8 cellular contexts compared by ENCODE assay signal in genomic region chr21:33761104-33762036, GRCh38.
DNase-seq lines count a peak whose midpoint lies in the region; ATAC-seq and TF ChIP-seq lines count a peak whose summit lies in the region.

No MANE protein-coding gene starts in this region.

- no peak for TF ChIP-seq CTCF in fibroblast of pulmonary artery (IDR thresholded peaks at IDR 0.05; ENCODE audit: low read length, missing control alignments)
- no peak for TF ChIP-seq CTCF in parathyroid adenoma (IDR thresholded peaks at IDR 0.05)

- no peaks in the 10 kb centered on the region for H3K79me2 ChIP-seq in parathyroid adenoma

- peaks cover 7% of the 10 kb centered on the region for H3K36me3 ChIP-seq in HAP-1 (replicated peaks)
- peaks cover 6% of the 10 kb centered on the region for H3K36me3 ChIP-seq in SK-N-MC (ENCODE audit: insufficient read depth, low read length)
- no peaks in the 10 kb centered on the region for H3K36me3 ChIP-seq in parathyroid adenoma (ENCODE audit: control insufficient read depth, insufficient read depth, low read length)

- in situ Hi-C loops in HAP-1 (cut with MboI; ENCODE audit: low sequenced_read_pairs): no loop called here

- H3K27ac ChIP-seq in SK-N-MC: peak overlapping the region; percentile 88
- peak overlapping the region; percentile 37 for H3K27ac ChIP-seq in parathyroid adenoma

- H3K4me3 ChIP-seq in HAP-1: no peak overlapping the region
- peak overlapping the region; percentile 47 for H3K4me3 ChIP-seq in SK-N-MC
- H3K4me3 ChIP-seq in fibroblast of pulmonary artery (replicated peaks; ENCODE audit: low read depth, low read length): no peak overlapping the region
- no peak overlapping the region for H3K4me3 ChIP-seq in parathyroid adenoma (ENCODE audit: low read depth, low read length)

- H3K4me1 ChIP-seq in HAP-1 (peaks cover 9% of the 10 kb centered on the region), parathyroid adenoma (no peaks in the 10 kb centered on the region)

- H3K9me3 ChIP-seq in HAP-1: no peaks in the 10 kb centered on the region
- no peaks in the 10 kb centered on the region for H3K9me3 ChIP-seq in SK-N-MC (ENCODE audit: low read depth, low read length)
- H3K9me3 ChIP-seq in parathyroid adenoma (ENCODE audit: control insufficient read depth, low read length): no peaks in the 10 kb centered on the region

- peak overlapping the region; percentile 43 for H3K9ac ChIP-seq in SK-N-MC (ENCODE audit: insufficient read length)
- no peak overlapping the region for H3K9ac ChIP-seq in parathyroid adenoma

- no peak overlapping the region for H2AFZ ChIP-seq in parathyroid adenoma

- ATAC-seq in HG03159 (IDR thresholded peaks at IDR 0.05; ENCODE audit: unreplicated experiment): no peak
- ATAC-seq in HG02571 (IDR thresholded peaks at IDR 0.05; ENCODE audit: unreplicated experiment): no peak
- no peak for ATAC-seq in GM21390 (IDR thresholded peaks at IDR 0.05; ENCODE audit: unreplicated experiment)

- peak; percentile 37 to 41 for DNase-seq in HAP-1 (ENCODE audit: low spot score in 2 of 2)
- peak; percentile 24 for DNase-seq in SK-N-MC (ENCODE audit: low read depth, low spot score)
- DNase-seq in fibroblast of pulmonary artery (ENCODE audit: low read depth): peak; percentile 97
- DNase-seq in NCI-H526 treated with DMSO at 0.1 percent for 48 hours (lab: John Stamatoyannopoulos, UW): no peak

- no peaks in the 10 kb centered on the region for H3K27me3 ChIP-seq in HAP-1 (ENCODE audit: low read depth)
- H3K27me3 ChIP-seq in parathyroid adenoma (ENCODE audit: control insufficient read depth, insufficient read depth, low read length): no peaks in the 10 kb centered on the region

- no peak overlapping the region for H3K4me2 ChIP-seq in parathyroid adenoma (ENCODE audit: low read length)
